In the genomic region with DNA sequence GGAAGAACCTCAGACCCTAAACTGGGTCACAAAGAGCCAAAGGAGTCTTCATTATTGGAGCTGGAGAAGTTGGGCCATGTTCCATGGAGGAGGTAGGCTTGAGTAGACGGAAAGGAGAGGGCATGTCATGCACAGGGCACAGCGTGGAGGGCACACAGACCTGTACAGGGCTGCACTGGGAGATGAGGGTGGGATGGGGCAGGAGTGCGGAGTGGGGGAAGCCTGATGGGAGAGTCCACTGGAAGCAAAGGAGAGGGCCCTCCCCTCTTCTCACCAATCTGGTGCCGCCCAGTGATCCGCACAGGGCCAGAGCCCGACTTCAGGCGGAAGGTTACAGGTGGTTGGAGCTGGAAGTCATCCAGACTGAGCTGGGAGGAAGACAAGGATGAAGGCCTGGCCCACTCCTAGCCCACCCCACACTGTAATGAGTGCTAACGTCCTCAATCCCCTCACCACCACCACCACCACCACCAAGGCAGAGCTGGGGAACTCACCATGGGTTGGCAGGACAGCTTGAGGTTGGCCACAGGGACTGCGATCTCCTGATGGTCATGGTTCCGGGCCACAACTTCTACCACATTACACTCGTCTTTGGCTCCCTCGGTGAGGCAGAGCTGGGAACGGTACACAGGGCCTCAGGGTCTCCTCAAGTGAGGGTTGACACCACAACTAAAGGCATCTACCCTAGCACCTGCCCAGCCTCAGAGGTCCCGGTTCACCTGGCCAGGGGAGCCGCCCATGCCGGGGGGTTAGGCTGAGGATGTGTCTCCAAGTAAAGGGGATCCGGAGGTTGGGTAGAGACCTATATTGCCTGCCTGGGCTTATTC, we compare ENCODE assay signal across 8 cellular contexts. TPM values are rescaled to one million over a fixed set of nuclear protein-coding genes. Genes with fewer than 3 reads are reported as not detected.
DNase-seq lines count a peak whose midpoint lies in the region; ATAC-seq and TF ChIP-seq lines count a peak whose summit lies in the region.

No MANE protein-coding gene starts in this region.

- peaks cover 35 to 71% (median 61%) of the 10 kb centered on the region in 4 donors for H3K4me1 Mint-ChIP-seq in naive thymus-derived CD8-positive, alpha-beta T cell

- ATAC-seq in naive thymus-derived CD8-positive, alpha-beta T cell, result no peak

- H3K36me3 ChIP-seq in BJ (ENCODE audit: control insufficient read depth, insufficient read depth, low read length) (peaks cover 3% of the 10 kb centered on the region; the same call in 1 of the 2 replicates), Karpas-422 (ENCODE audit: insufficient read depth, low read length) (no peaks in the 10 kb centered on the region)

- H3K9me3 Mint-ChIP-seq in naive thymus-derived CD8-positive, alpha-beta T cell, result no peaks in the 10 kb centered on the region

- H3K27me3 ChIP-seq in BJ (ENCODE audit: control insufficient read depth, insufficient read depth, low read length), result peaks cover 2% of the 10 kb centered on the region
- no peaks in the 10 kb centered on the region for H3K27me3 ChIP-seq in Karpas-422 (ENCODE audit: low read length)

- H3K9me2 ChIP-seq in Karpas-422 (replicated peaks; ENCODE audit: insufficient read depth, low read length), result no peaks in the 10 kb centered on the region

- CTCF ChIA-PET in BJ (lab: Yijun Ruan, JAX), result interaction anchor here (0.8 to 5.9 kb wide), 16 partner anchors 8 to 574 kb away, joined by 3 to 88 read pairs (median 4); partner anchors contain the start of gene OGA

- H3K9me3 ChIP-seq in Karpas-422 (ENCODE audit: low read length), result no peaks in the 10 kb centered on the region

- TF ChIP-seq CTCF in BJ (IDR thresholded peaks at IDR 0.05; ENCODE audit: insufficient read depth, low read depth, low read length) (no peak), coronary artery (IDR thresholded peaks at IDR 0.05) (no peak)

- POLR2A ChIA-PET in BJ (lab: Charles Lee), result no interaction called here
- POLR2A ChIA-PET in naive thymus-derived CD8-positive, alpha-beta T cell (lab: Charles Lee), result interaction anchor here (0.9 to 5.3 kb wide), 5 partner anchors 35 to 87 kb away, joined by 3 to 29 read pairs (median 4); partner anchors contain the start of genes FBXW4 and OGA

- peak overlapping the region in 9 of 10 donors; percentile 90 to 99 (median 97) for H3K27ac Mint-ChIP-seq in naive thymus-derived CD8-positive, alpha-beta T cell

- no peak overlapping the region; the same call in 1 of the 2 replicates for H3K27ac ChIP-seq in Karpas-422 (ENCODE audit: low read length)
- no peak overlapping the region for H3K27ac ChIP-seq in coronary artery

- H3K4me2 ChIP-seq in Karpas-422 (ENCODE audit: low read depth, low read length, poor library complexity, severe bottlenecking), result peak overlapping the region; percentile 76

- H3K4me3 Mint-ChIP-seq in naive thymus-derived CD8-positive, alpha-beta T cell, result peak overlapping the region; percentile 94 to 100 (median 100)

- H4K20me1 ChIP-seq in Karpas-422 (ENCODE audit: insufficient read depth, low read depth, low read length), result peaks cover 4% of the 10 kb centered on the region; the same call in 1 of the 2 replicates

- DNase-seq in BJ (ENCODE audit: low read depth) (no peak), Karpas-422 (no peak), coronary artery (ENCODE audit: low spot score) (peak; percentile 70), Kasumi-1 (lab: John Stamatoyannopoulos, UW) (no peak), NCI-H128 (lab: John Stamatoyannopoulos, UW; ENCODE audit: unreplicated experiment) (no peak), NCI-H1105 (lab: John Stamatoyannopoulos, UW) (no peak), NCI-H226 (no peak)
- DNase-seq in naive thymus-derived CD8-positive, alpha-beta T cell, result no peak

- H3K79me2 ChIP-seq in Karpas-422 (ENCODE audit: low read length), result peaks cover 11% of the 10 kb centered on the region

- H3K27me3 Mint-ChIP-seq in naive thymus-derived CD8-positive, alpha-beta T cell, result peaks cover 12 to 24% (median 17%) of the 10 kb centered on the region in 5 donors

- peak overlapping the region; percentile 77 for H3K4me3 ChIP-seq in BJ (ENCODE audit: low read depth, low read length)
- peak overlapping the region; percentile 82 for H3K4me3 ChIP-seq in Karpas-422 (ENCODE audit: low read length)
- H3K4me3 ChIP-seq in coronary artery, result peak overlapping the region; percentile 75

- H2AFZ ChIP-seq in Karpas-422 (ENCODE audit: low read length), result no peak overlapping the region

- peaks cover 47% of the 10 kb centered on the region for H3K4me1 ChIP-seq in Karpas-422 (ENCODE audit: low read length)

- peak overlapping the region; percentile 82 for H3K9ac ChIP-seq in Karpas-422 (ENCODE audit: low read length)

- peaks cover 1 to 35% (median 1%) of the 10 kb centered on the region in 3 donors for H3K36me3 Mint-ChIP-seq in naive thymus-derived CD8-positive, alpha-beta T cell

RNA-seq across cellular contexts. Expression of gene NPM3, which starts 1.0 kb away (rescaled TPM):
- 31.8 and 35.6 TPM in 2 replicates for polyA plus RNA-seq in BJ (2011; rRNA removed)
- 16.1 and 32.7 TPM in 2 replicates for polyA minus RNA-seq in BJ (2011; rRNA and poly(A)+ RNA removed)
- total RNA-seq in Karpas-422 (2014; rRNA removed; shearing (Covaris generic); ENCODE audit: low replicate concordance), result 46.1 and 113 TPM in 2 replicates
- 10 to 100 TPM; 17.1 to 19.1 TPM for total RNA-seq in naive thymus-derived CD8-positive, alpha-beta T cell
- polyA plus RNA-seq in naive thymus-derived CD8-positive, alpha-beta T cell, result 10 to 100 TPM; 14.6 to 19.3 (median 18.9) TPM

RNA-seq across cellular contexts. Expression of gene FGF8, which starts 6.3 kb away (rescaled TPM):
- not detected in 2 replicates for polyA plus RNA-seq in BJ (2011; rRNA removed)
- polyA minus RNA-seq in BJ (2011; rRNA and poly(A)+ RNA removed), result not detected in 2 replicates
- total RNA-seq in Karpas-422 (2014; rRNA removed; shearing (Covaris generic); ENCODE audit: low replicate concordance), result 1.1 TPM in 1 of 2 replicates, not detected in the other
- total RNA-seq in naive thymus-derived CD8-positive, alpha-beta T cell, result not detected
- polyA plus RNA-seq in naive thymus-derived CD8-positive, alpha-beta T cell, result not detected

RNA-seq across cellular contexts. Expression of gene OGA, which starts 36.0 kb away (rescaled TPM):
- polyA plus RNA-seq in BJ (2011; rRNA removed), result 25.6 and 52.3 TPM in 2 replicates
- polyA minus RNA-seq in BJ (2011; rRNA and poly(A)+ RNA removed), result 21.2 and 27.0 TPM in 2 replicates
- 43.5 and 65.0 TPM in 2 replicates for total RNA-seq in Karpas-422 (2014; rRNA removed; shearing (Covaris generic); ENCODE audit: low replicate concordance)
- total RNA-seq in naive thymus-derived CD8-positive, alpha-beta T cell, result 100 to 1,000 TPM; 370 to 406 TPM
- 10 to 100 TPM; 35.7 to 43.7 (median 41.9) TPM for polyA plus RNA-seq in naive thymus-derived CD8-positive, alpha-beta T cell
